ENCODE assay signal across 13 cellular contexts in the genomic region with DNA sequence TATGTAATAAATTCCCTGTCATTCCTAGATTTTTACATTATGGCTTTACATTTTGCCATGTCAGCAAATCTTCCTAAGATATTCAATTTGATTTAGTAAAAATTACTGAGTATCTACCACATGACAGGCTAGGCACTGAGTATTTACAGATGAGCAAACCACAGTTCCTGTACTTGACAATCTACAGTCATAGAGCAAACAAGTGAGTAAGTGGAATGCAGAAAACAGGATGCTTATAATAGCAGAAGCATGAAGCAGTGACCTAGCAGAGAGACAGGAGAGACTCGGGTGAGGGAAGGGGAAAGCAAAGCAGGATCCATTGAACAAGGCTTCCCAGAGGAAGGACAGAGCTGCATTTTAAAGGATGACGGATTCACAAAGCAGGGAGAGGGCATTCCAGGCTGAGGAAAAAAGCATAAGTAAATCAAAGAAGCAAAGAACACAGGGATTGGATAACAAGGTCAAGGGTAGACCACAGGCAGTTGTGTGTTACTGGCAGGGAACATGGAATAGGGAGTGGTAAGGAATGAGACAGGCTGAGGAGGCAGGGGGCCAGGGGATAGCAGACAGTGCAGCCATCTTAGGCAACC.
DNase-seq lines count a peak whose midpoint lies in the region; ATAC-seq and TF ChIP-seq lines count a peak whose summit lies in the region.
"Had no signal": no experiment of that assay in that cellular context is flagged by ENCODE, and none has a peak within 500 bp of the region (broad histone marks: within the 10 kb centered on the region; RNA-seq: fewer than 3 reads in every experiment).

No MANE protein-coding gene starts in this region.

- dilution Hi-C loops in mammary epithelial cell (cut with HindIII; ENCODE audit: low sequenced_read_pairs) = no loop called here

- H3K36me3 ChIP-seq in mammary epithelial cell (ENCODE audit: insufficient read depth, low read length) = no peaks in the 10 kb centered on the region
- H3K36me3 ChIP-seq in vagina = no peaks in the 10 kb centered on the region
- no peaks in the 10 kb centered on the region for H3K36me3 ChIP-seq in right atrium auricular region

- no peaks in the 10 kb centered on the region for H3K36me3 Mint-ChIP-seq in activated naive CD4-positive, alpha-beta T cell treated with anti-CD3 and anti-CD28 coated beads, Interleukin-2, amount 50 U/mL, for 72 hours

- H3K27ac ChIP-seq in mammary epithelial cell (ENCODE audit: insufficient read depth, low read depth, low read length) (no peak overlapping the region), vagina (peak overlapping the region; percentile 30), right atrium auricular region (no peak overlapping the region)
- H3K27ac ChIP-seq: 22Rv1, VCaP had no signal

- no peak overlapping the region for H3K9ac ChIP-seq in mammary epithelial cell (ENCODE audit: insufficient read depth, low read length)

- no peaks in the 10 kb centered on the region for H3K9me3 ChIP-seq in mammary epithelial cell (replicated peaks; ENCODE audit: insufficient read depth, low read length)
- no peaks in the 10 kb centered on the region for H3K9me3 ChIP-seq in vagina
- no peaks in the 10 kb centered on the region for H3K9me3 ChIP-seq in right atrium auricular region

- BruUV-seq in mammary epithelial cell (replicated peaks; lab: Mats Ljungman, UMichigan) = no TSS peak

- H3K4me2 ChIP-seq in mammary epithelial cell (ENCODE audit: insufficient read depth, low read depth, low read length) = no peak overlapping the region

- no peaks in the 10 kb centered on the region for H4K20me1 ChIP-seq in mammary epithelial cell (ENCODE audit: insufficient read depth, low read length)

- no peak overlapping the region for H3K4me3 ChIP-seq in mammary epithelial cell (replicated peaks in 1 of 3; ENCODE audit: insufficient read depth in 1 of 3, low read depth in 2 of 3, low read length in 3 of 3)
- no peak overlapping the region for H3K4me3 ChIP-seq in vagina
- no peak overlapping the region for H3K4me3 ChIP-seq in right atrium auricular region

- H3K9me3 Mint-ChIP-seq in activated naive CD4-positive, alpha-beta T cell treated with anti-CD3 and anti-CD28 coated beads, Interleukin-2, amount 50 U/mL, for 72 hours = peaks cover 0 to 6% of the 10 kb centered on the region in 2 donors
- H3K9me3 Mint-ChIP-seq: activated T-cell treated with anti-CD3 and anti-CD28 coated beads, Interleukin-2, amount 50 U/mL, for 72 hours had no signal

- no peaks in the 10 kb centered on the region for H3K4me1 ChIP-seq in mammary epithelial cell (ENCODE audit: insufficient read depth, low read length)
- peaks cover 4% of the 10 kb centered on the region for H3K4me1 ChIP-seq in vagina
- no peaks in the 10 kb centered on the region for H3K4me1 ChIP-seq in right atrium auricular region

- TF ChIP-seq POLR2A in vagina (IDR thresholded peaks at IDR 0.05) = no peak

- H3K79me2 ChIP-seq in mammary epithelial cell (ENCODE audit: insufficient read depth, low read length) = no peaks in the 10 kb centered on the region

- intact Hi-C loops in mammary epithelial cell (cut with micrococcal nuclease) (no loop called here), vagina (cut with DNase I) (loop anchor here (10.0 kb wide), 1 partner anchor 58 kb away; no protein-coding TSS in a partner anchor)

- H3K27ac Mint-ChIP-seq in activated naive CD4-positive, alpha-beta T cell treated with anti-CD3 and anti-CD28 coated beads, Interleukin-2, amount 50 U/mL, for 72 hours = no peak overlapping the region
- H3K27ac Mint-ChIP-seq: activated T-cell treated with anti-CD3 and anti-CD28 coated beads, Interleukin-2, amount 50 U/mL, for 72 hours had no signal

- DNase-seq in NCI-H510A treated with DMSO at 0.1 percent for 48 hours (lab: John Stamatoyannopoulos, UW) (peak; percentile 67), NCI-H510A (lab: John Stamatoyannopoulos, UW) (no peak), mammary epithelial cell (peak; percentile 40), kidney glomerular epithelial cell (lab: John Stamatoyannopoulos, UW) (peak; percentile 79), vagina (ENCODE audit: extremely low spot score in 2 of 2) (no peak), right atrium auricular region (ENCODE audit: low spot score) (no peak)
- no peak for DNase-seq in activated naive CD4-positive, alpha-beta T cell treated with anti-CD3 and anti-CD28 coated beads, Interleukin-2, amount 50 U/mL, for 72 hours (ENCODE audit: low spot score in 2 of 2)
- DNase-seq: activated T-cell treated with anti-CD3 and anti-CD28 coated beads, Interleukin-2, amount 50 U/mL, for 72 hours; NCI-H187; stimulated activated CD4-positive, alpha-beta T cell treated with anti-CD3 and anti-CD28 coated beads, Interleukin-12 subunit alpha, Interleukin-12 subunit beta, amount 100 ng/mL, for 4 hours had no signal

- CTCF ChIA-PET in mammary epithelial cell (lab: Charles Lee; ENCODE audit: low non-redundant PET) = no interaction called here

- H2AFZ ChIP-seq in mammary epithelial cell (ENCODE audit: low read depth, low read length) = no peak overlapping the region

- ATAC-seq in activated naive CD4-positive, alpha-beta T cell treated with anti-CD3 and anti-CD28 coated beads, Interleukin-2, amount 50 U/mL, for 72 hours = no peak
- no peak for ATAC-seq in HG03354 (IDR thresholded peaks at IDR 0.05; ENCODE audit: poor library complexity, severe bottlenecking, unreplicated experiment)
- ATAC-seq: activated T-cell treated with anti-CD3 and anti-CD28 coated beads, Interleukin-2, amount 50 U/mL, for 72 hours had no signal

- WGBS in mammary epithelial cell (ENCODE audit: low coverage, missing lambda C conversion rate) = 80% methylated on average over 2 of the region's 2 CpGs

- TF ChIP-seq CTCF in mammary epithelial cell (conservative IDR thresholded peaks at IDR 0.05 in 1 of 2, IDR thresholded peaks at IDR 0.05 in 1 of 2; ENCODE audit: extremely low read depth in 1 of 2, insufficient read depth in 1 of 2, low read depth in 1 of 2, low read length in 2 of 2) (no peak), vagina (IDR thresholded peaks at IDR 0.05) (no peak), right atrium auricular region (IDR thresholded peaks at IDR 0.05) (no peak)

- H3K27me3 ChIP-seq in mammary epithelial cell (ENCODE audit: insufficient read depth, low read length) (peaks cover 2% of the 10 kb centered on the region), vagina (no peaks in the 10 kb centered on the region), right atrium auricular region (no peaks in the 10 kb centered on the region)

- in situ Hi-C loops in mammary epithelial cell (cut with MboI; ENCODE audit: low sequenced_read_pairs in 2 of 2) = no loop called here

Comparison
In these comparisons a context has a peak if more than half of its experiments do, and no peak if none do; other contexts are left out.
1. DNase-seq: peak in NCI-H510A treated with DMSO at 0.1 percent for 48 hours (single experiment), mammary epithelial cell (single experiment) and kidney glomerular epithelial cell (single experiment); none in NCI-H510A (single experiment), vagina (0 of 2), activated naive CD4-positive, alpha-beta T cell treated with anti-CD3 and anti-CD28 coated beads, Interleukin-2, amount 50 U/mL, for 72 hours (0 of 2) and right atrium auricular region (single experiment).